ENCODE assay signal across 11 cellular contexts in the genomic region with DNA sequence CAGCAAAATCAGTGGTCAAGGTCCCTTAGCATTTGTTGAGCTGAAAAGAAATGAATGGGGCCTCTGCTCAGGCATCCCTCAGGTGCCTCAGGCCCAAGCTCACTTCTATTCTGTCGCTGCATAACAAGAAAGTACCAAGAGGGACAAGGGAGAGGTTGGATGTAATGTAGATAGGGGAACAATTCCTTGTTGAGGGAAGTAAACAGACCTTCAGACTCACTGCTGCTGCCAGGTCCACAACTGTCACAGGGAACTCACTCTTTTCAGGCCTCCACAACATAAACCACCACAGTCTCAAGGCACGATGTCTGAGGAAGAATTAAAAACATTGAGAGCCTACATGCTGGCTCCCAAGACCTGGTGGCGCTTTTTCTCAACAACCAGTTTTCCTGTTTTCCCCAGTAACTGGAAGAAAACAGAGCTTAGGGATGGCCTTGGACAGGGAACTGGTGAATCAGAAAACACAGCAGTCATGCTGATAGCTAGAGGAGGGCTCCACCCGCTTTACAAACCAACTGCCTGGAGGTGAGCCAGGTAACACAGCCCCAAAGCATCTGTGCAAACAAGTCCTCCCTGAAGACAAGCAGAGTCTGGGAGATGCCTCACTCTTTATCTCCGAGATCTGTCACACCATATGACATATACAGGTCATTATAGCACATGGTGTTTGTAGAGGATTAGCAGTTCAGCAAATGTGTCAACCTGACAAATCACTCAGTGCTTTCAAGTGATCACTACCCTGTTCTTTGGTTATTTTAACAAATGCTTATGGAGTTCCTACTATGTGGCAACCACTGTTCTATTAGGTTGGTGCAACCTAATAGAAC. TPM values are rescaled to one million over a fixed set of nuclear protein-coding genes. Genes with fewer than 3 reads are reported as not detected.
DNase-seq lines count a peak whose midpoint lies in the region; ATAC-seq, FAIRE-seq and TF ChIP-seq lines count a peak whose summit lies in the region.
"Had no signal": no experiment of that assay in that cellular context is flagged by ENCODE, and none has a peak within 500 bp of the region (broad histone marks: within the 10 kb centered on the region; RNA-seq: fewer than 3 reads in every experiment).

No MANE protein-coding gene starts in this region.

- peaks cover 17% of the 10 kb centered on the region for H3K9me3 Mint-ChIP-seq in progenitor cell of endocrine pancreas (ENCODE audit: low read depth)

- H3K9me3 ChIP-seq in HepG2 (ENCODE audit: low read length): no peaks in the 10 kb centered on the region

- POLR2A ChIA-PET in HepG2 (lab: Yijun Ruan, JAX): no interaction called here

- H3K9ac ChIP-seq in HepG2 (ENCODE audit: insufficient read depth, low read depth, low read length): no peak overlapping the region

- no peak overlapping the region for H3K4me3 ChIP-seq in brain microvascular endothelial cell (ENCODE audit: low read depth, low read length)
- no peak overlapping the region for H3K4me3 ChIP-seq in HepG2 (replicated peaks in 1 of 3; ENCODE audit: insufficient read depth in 1 of 3, low read depth in 2 of 3, low read length in 3 of 3)

- TF ChIP-seq CTCF in brain microvascular endothelial cell (IDR thresholded peaks at IDR 0.05; ENCODE audit: low read depth, low read length, missing control alignments) (no peak), HepG2 (CRISPR knock-in tag; IDR thresholded peaks at IDR 0.05) (no peak), progenitor cell of endocrine pancreas (IDR thresholded peaks at IDR 0.05; ENCODE audit: unreplicated experiment) (no peak)

- WGBS in HepG2 (ENCODE audit: low lambda C conversion rate): 0% methylated on average over 3 of the region's 5 CpGs

- peak in 1 of 2 experiments; percentile 55; a peak in 1 of 4 replicates for TF ChIP-seq EP300 in HepG2 (IDR thresholded peaks at IDR 0.05; ENCODE audit: low read depth in 2 of 2, low read length in 2 of 2)
- peak; percentile 47; the same call in 1 of the 2 replicates for TF ChIP-seq EP300 in HepG2 (CRISPR knock-in tag; IDR thresholded peaks at IDR 0.05; ENCODE audit: borderline replicate concordance)

- no peaks in the 10 kb centered on the region for H3K36me3 ChIP-seq in brain microvascular endothelial cell (replicated peaks)
- no peaks in the 10 kb centered on the region for H3K36me3 ChIP-seq in HepG2 (replicated peaks in 1 of 2; ENCODE audit: control insufficient read depth in 1 of 2, insufficient read depth in 2 of 2, low read length in 2 of 2)

- no peaks in the 10 kb centered on the region for H3K79me2 ChIP-seq in HepG2 (ENCODE audit: insufficient read depth, low read length)

- in situ Hi-C loops in brain microvascular endothelial cell (cut with HindIII; ENCODE audit: low pct_ligation_motif_present, low sequenced_read_pairs) (no loop called here), HepG2 (cut with HindIII; ENCODE audit: extremely low pct_ligation_motif_present, low pct_unique_long_range_greater_than_20kb) (no loop called here)

- no peak overlapping the region for H3K27ac ChIP-seq in brain microvascular endothelial cell
- peak overlapping the region; percentile 38 for H3K27ac ChIP-seq in HepG2 (ENCODE audit: extremely low read length, insufficient read depth, low read length)

- no peaks in the 10 kb centered on the region for H3K36me3 Mint-ChIP-seq in progenitor cell of endocrine pancreas (ENCODE audit: insufficient read depth)

- ATAC-seq in HepG2: peak; percentile 94
- ATAC-seq in HG02884 (IDR thresholded peaks at IDR 0.05; ENCODE audit: unreplicated experiment): no peak

- H3K4me1 Mint-ChIP-seq in progenitor cell of endocrine pancreas (ENCODE audit: low read depth): no peaks in the 10 kb centered on the region

- DNase-seq in ELF-1 (ENCODE audit: low read depth, low spot score) (peak; percentile 34), NCI-H2171 treated with DMSO at 0.1 percent for 48 hours (lab: John Stamatoyannopoulos, UW) (peak; percentile 86), brain microvascular endothelial cell (peak; percentile 25), HepG2 (ENCODE audit: low spot score) (peak; percentile 80), GM12892 (ENCODE audit: insufficient read length) (no peak), progenitor cell of endocrine pancreas (ENCODE audit: low spot score, unreplicated experiment) (no peak)
- no peak for DNase-seq in activated CD4-positive, alpha-beta T cell treated with anti-CD3 and anti-CD28 coated beads, Interleukin-2, amount 50 U/mL, for 4 hours
- DNase-seq: DMS79 treated with DMSO at 0.1 percent for 48 hours, SW 1271 had no signal

- H3K27me3 ChIP-seq in brain microvascular endothelial cell (replicated peaks) (no peaks in the 10 kb centered on the region), HepG2 (ENCODE audit: control insufficient read depth in 1 of 2, insufficient read depth in 2 of 2, low read length in 2 of 2) (no peaks in the 10 kb centered on the region)

- peaks cover 12% of the 10 kb centered on the region for H3K4me1 ChIP-seq in HepG2 (ENCODE audit: insufficient read depth, low read length)

- CTCF ChIA-PET in HepG2 (lab: Yijun Ruan, JAX; ENCODE audit: low intra/inter-chr PET ratio, low total read pairs): no interaction called here

- no peak for TF ChIP-seq POLR2A in HepG2 (IDR thresholded peaks at IDR 0.05; ENCODE audit: insufficient read depth in 1 of 2, low read depth in 2 of 2, low read length in 2 of 2)
- TF ChIP-seq POLR2A in GM12892 (IDR thresholded peaks at IDR 0.05; ENCODE audit: low read depth, low read length): no peak

- H3K27ac Mint-ChIP-seq in progenitor cell of endocrine pancreas: no peak overlapping the region

- H4K20me1 ChIP-seq in HepG2 (ENCODE audit: insufficient read depth, low read length): no peaks in the 10 kb centered on the region

- no TSS peak for BruUV-seq in HepG2 (replicated peaks; lab: Mats Ljungman, UMichigan)

- peak; percentile 82 for FAIRE-seq in HepG2 (lab: Jason Lieb, UNC)
- FAIRE-seq in GM12892 (lab: Jason Lieb, UNC): no peak

- intact Hi-C loops in HepG2 (cut with micrococcal nuclease; ENCODE audit: unreplicated experiment): no loop called here

- no peak for TF ChIP-seq RAD21 in HepG2 (CRISPR knock-in tag; IDR thresholded peaks at IDR 0.05)

- no peaks in the 10 kb centered on the region for H3K27me3 Mint-ChIP-seq in progenitor cell of endocrine pancreas

- peak overlapping the region; percentile 15 for H2AFZ ChIP-seq in HepG2 (ENCODE audit: low read length)

- H3K4me3 Mint-ChIP-seq in progenitor cell of endocrine pancreas (ENCODE audit: low read depth): no peak overlapping the region

- H3K4me2 ChIP-seq in HepG2 (ENCODE audit: low read depth, low read length): peak overlapping the region; percentile 32; the same call in 1 of the 2 replicates

RNA-seq across cellular contexts. Expression of gene AWAT1, which starts 14.3 kb away (rescaled TPM):
- not detected in 2 replicates for total RNA-seq in HepG2 (2016; rRNA removed; fragmentation: Illumina TruSeq; extraction: Trizol)
- not detected in 2 replicates for total RNA-seq in HepG2 (2016; cell fraction: cytosol; rRNA removed; fragmentation: Illumina TruSeq; extraction: Trizol; ENCODE audit: low read depth)
- not detected in 2 replicates for total RNA-seq in HepG2 (2016; cell fraction: insoluble cytoplasmic fraction; rRNA removed; fragmentation: Illumina TruSeq; extraction: Trizol)
- not detected in 2 replicates for total RNA-seq in HepG2 (2016; cell fraction: membrane; rRNA removed; fragmentation: Illumina TruSeq; extraction: Trizol)
- total RNA-seq in HepG2 (2016; cell fraction: nucleus; rRNA removed; fragmentation: Illumina TruSeq; extraction: Trizol): not detected in 2 replicates
- not detected in 2 replicates for polyA plus RNA-seq in HepG2 (2011; rRNA removed)
- polyA plus RNA-seq in HepG2 (2011; cell fraction: cytosol; rRNA removed): not detected in 2 replicates
- polyA plus RNA-seq in HepG2 (2011; cell fraction: nucleus; rRNA removed): not detected in 2 replicates
- not detected in 2 replicates for polyA plus RNA-seq in HepG2 (2012)
- not detected in 2 replicates for polyA plus RNA-seq in HepG2 (2016; cell fraction: cytosol; fragmentation: Illumina TruSeq; extraction: Trizol; ENCODE audit: low read depth)
- not detected in 2 replicates for polyA plus RNA-seq in HepG2 (2016; cell fraction: insoluble cytoplasmic fraction; fragmentation: Illumina TruSeq; extraction: Trizol; ENCODE audit: low read depth)
- not detected in 2 replicates for polyA plus RNA-seq in HepG2 (2016; cell fraction: membrane; fragmentation: Illumina TruSeq; extraction: Trizol; ENCODE audit: low read depth)
- not detected in 2 replicates for polyA plus RNA-seq in HepG2 (2016; cell fraction: nucleus; fragmentation: Illumina TruSeq; extraction: Trizol; ENCODE audit: insufficient read depth, low read depth)
- polyA minus RNA-seq in HepG2 (2011; rRNA and poly(A)+ RNA removed; ENCODE audit: low replicate concordance): not detected in 2 replicates
- not detected in 2 replicates for polyA minus RNA-seq in HepG2 (2011; cell fraction: cytosol; rRNA and poly(A)+ RNA removed)
- not detected in 2 replicates for polyA minus RNA-seq in HepG2 (2011; cell fraction: nucleus; rRNA and poly(A)+ RNA removed)
- not detected for polyA plus RNA-seq in GM12892 (2012; ENCODE audit: missing spikeins)
- total RNA-seq in progenitor cell of endocrine pancreas: not detected in 2 replicates
- total RNA-seq: posterior vena cava had no signal

RNA-seq across cellular contexts. Expression of gene P2RY4, which starts 39.9 kb away (rescaled TPM):
- 0.07 TPM in 1 of 2 replicates, not detected in the other for total RNA-seq in HepG2 (2016; rRNA removed; fragmentation: Illumina TruSeq; extraction: Trizol)
- total RNA-seq in HepG2 (2016; cell fraction: cytosol; rRNA removed; fragmentation: Illumina TruSeq; extraction: Trizol; ENCODE audit: low read depth): not detected in 2 replicates
- not detected in 2 replicates for total RNA-seq in HepG2 (2016; cell fraction: insoluble cytoplasmic fraction; rRNA removed; fragmentation: Illumina TruSeq; extraction: Trizol)
- not detected in 2 replicates for total RNA-seq in HepG2 (2016; cell fraction: membrane; rRNA removed; fragmentation: Illumina TruSeq; extraction: Trizol)
- 0.25 TPM in 1 of 2 replicates, not detected in the other for total RNA-seq in HepG2 (2016; cell fraction: nucleus; rRNA removed; fragmentation: Illumina TruSeq; extraction: Trizol)
- 0.49 and 0.67 TPM in 2 replicates for polyA plus RNA-seq in HepG2 (2011; rRNA removed)
- polyA plus RNA-seq in HepG2 (2011; cell fraction: cytosol; rRNA removed): 0.25 and 0.27 TPM in 2 replicates
- 1.9 TPM in 2 replicates for polyA plus RNA-seq in HepG2 (2011; cell fraction: nucleus; rRNA removed)
- polyA plus RNA-seq in HepG2 (2012): 0.13 and 0.16 TPM in 2 replicates
- not detected in 2 replicates for polyA plus RNA-seq in HepG2 (2016; cell fraction: cytosol; fragmentation: Illumina TruSeq; extraction: Trizol; ENCODE audit: low read depth)
- not detected in 2 replicates for polyA plus RNA-seq in HepG2 (2016; cell fraction: insoluble cytoplasmic fraction; fragmentation: Illumina TruSeq; extraction: Trizol; ENCODE audit: low read depth)
- not detected in 2 replicates for polyA plus RNA-seq in HepG2 (2016; cell fraction: membrane; fragmentation: Illumina TruSeq; extraction: Trizol; ENCODE audit: low read depth)
- polyA plus RNA-seq in HepG2 (2016; cell fraction: nucleus; fragmentation: Illumina TruSeq; extraction: Trizol; ENCODE audit: insufficient read depth, low read depth): not detected in 2 replicates
- polyA minus RNA-seq in HepG2 (2011; rRNA and poly(A)+ RNA removed; ENCODE audit: low replicate concordance): 0.56 and 1.3 TPM in 2 replicates
- polyA minus RNA-seq in HepG2 (2011; cell fraction: cytosol; rRNA and poly(A)+ RNA removed): 0.35 and 0.40 TPM in 2 replicates
- polyA minus RNA-seq in HepG2 (2011; cell fraction: nucleus; rRNA and poly(A)+ RNA removed): 0.62 and 1.3 TPM in 2 replicates
- not detected for polyA plus RNA-seq in GM12892 (2012; ENCODE audit: missing spikeins)
- total RNA-seq in progenitor cell of endocrine pancreas: 0.38 TPM in 1 of 2 replicates, not detected in the other

RNA-seq across cellular contexts. Expression of gene DGAT2L6, which starts 42.9 kb away (rescaled TPM):
- total RNA-seq in HepG2 (2016; rRNA removed; fragmentation: Illumina TruSeq; extraction: Trizol): not detected in 2 replicates
- total RNA-seq in HepG2 (2016; cell fraction: cytosol; rRNA removed; fragmentation: Illumina TruSeq; extraction: Trizol; ENCODE audit: low read depth): not detected in 2 replicates
- total RNA-seq in HepG2 (2016; cell fraction: insoluble cytoplasmic fraction; rRNA removed; fragmentation: Illumina TruSeq; extraction: Trizol): not detected in 2 replicates
- not detected in 2 replicates for total RNA-seq in HepG2 (2016; cell fraction: membrane; rRNA removed; fragmentation: Illumina TruSeq; extraction: Trizol)
- not detected in 2 replicates for total RNA-seq in HepG2 (2016; cell fraction: nucleus; rRNA removed; fragmentation: Illumina TruSeq; extraction: Trizol)
- not detected in 2 replicates for polyA plus RNA-seq in HepG2 (2011; rRNA removed)
- polyA plus RNA-seq in HepG2 (2011; cell fraction: cytosol; rRNA removed): 0.03 TPM in 1 of 2 replicates, not detected in the other
- polyA plus RNA-seq in HepG2 (2011; cell fraction: nucleus; rRNA removed): not detected in 2 replicates
- not detected in 2 replicates for polyA plus RNA-seq in HepG2 (2012)
- polyA plus RNA-seq in HepG2 (2016; cell fraction: cytosol; fragmentation: Illumina TruSeq; extraction: Trizol; ENCODE audit: low read depth): not detected in 2 replicates
- polyA plus RNA-seq in HepG2 (2016; cell fraction: insoluble cytoplasmic fraction; fragmentation: Illumina TruSeq; extraction: Trizol; ENCODE audit: low read depth): not detected in 2 replicates
- not detected in 2 replicates for polyA plus RNA-seq in HepG2 (2016; cell fraction: membrane; fragmentation: Illumina TruSeq; extraction: Trizol; ENCODE audit: low read depth)
- not detected in 2 replicates for polyA plus RNA-seq in HepG2 (2016; cell fraction: nucleus; fragmentation: Illumina TruSeq; extraction: Trizol; ENCODE audit: insufficient read depth, low read depth)
- not detected in 2 replicates for polyA minus RNA-seq in HepG2 (2011; rRNA and poly(A)+ RNA removed; ENCODE audit: low replicate concordance)
- polyA minus RNA-seq in HepG2 (2011; cell fraction: cytosol; rRNA and poly(A)+ RNA removed): not detected in 2 replicates
- polyA minus RNA-seq in HepG2 (2011; cell fraction: nucleus; rRNA and poly(A)+ RNA removed): not detected in 2 replicates
- polyA plus RNA-seq in GM12892 (2012; ENCODE audit: missing spikeins): 0.17 TPM
- total RNA-seq in progenitor cell of endocrine pancreas: not detected in 2 replicates
- total RNA-seq: posterior vena cava had no signal

RNA-seq across cellular contexts. Expression of gene ARR3, which starts 48.0 kb away (rescaled TPM):
- total RNA-seq in HepG2 (2016; rRNA removed; fragmentation: Illumina TruSeq; extraction: Trizol) (not detected in 2 replicates), progenitor cell of endocrine pancreas (not detected in 2 replicates)
- total RNA-seq in HepG2 (2016; cell fraction: cytosol; rRNA removed; fragmentation: Illumina TruSeq; extraction: Trizol; ENCODE audit: low read depth): not detected in 2 replicates
- total RNA-seq in HepG2 (2016; cell fraction: insoluble cytoplasmic fraction; rRNA removed; fragmentation: Illumina TruSeq; extraction: Trizol): not detected in 2 replicates
- total RNA-seq in HepG2 (2016; cell fraction: membrane; rRNA removed; fragmentation: Illumina TruSeq; extraction: Trizol): not detected in 2 replicates
- not detected in 2 replicates for total RNA-seq in HepG2 (2016; cell fraction: nucleus; rRNA removed; fragmentation: Illumina TruSeq; extraction: Trizol)
- polyA plus RNA-seq in HepG2 (2011; rRNA removed): not detected in 2 replicates
- polyA plus RNA-seq in HepG2 (2011; cell fraction: cytosol; rRNA removed): not detected in 2 replicates
- not detected in 2 replicates for polyA plus RNA-seq in HepG2 (2011; cell fraction: nucleus; rRNA removed)
- 0.35 TPM in 1 of 2 replicates, not detected in the other for polyA plus RNA-seq in HepG2 (2012)
- polyA plus RNA-seq in HepG2 (2016; cell fraction: cytosol; fragmentation: Illumina TruSeq; extraction: Trizol; ENCODE audit: low read depth): not detected in 2 replicates
- polyA plus RNA-seq in HepG2 (2016; cell fraction: insoluble cytoplasmic fraction; fragmentation: Illumina TruSeq; extraction: Trizol; ENCODE audit: low read depth): not detected in 2 replicates
- not detected in 2 replicates for polyA plus RNA-seq in HepG2 (2016; cell fraction: membrane; fragmentation: Illumina TruSeq; extraction: Trizol; ENCODE audit: low read depth)
- polyA plus RNA-seq in HepG2 (2016; cell fraction: nucleus; fragmentation: Illumina TruSeq; extraction: Trizol; ENCODE audit: insufficient read depth, low read depth): not detected in 2 replicates
- not detected in 2 replicates for polyA minus RNA-seq in HepG2 (2011; rRNA and poly(A)+ RNA removed; ENCODE audit: low replicate concordance)
- not detected in 2 replicates for polyA minus RNA-seq in HepG2 (2011; cell fraction: cytosol; rRNA and poly(A)+ RNA removed)
- not detected in 2 replicates for polyA minus RNA-seq in HepG2 (2011; cell fraction: nucleus; rRNA and poly(A)+ RNA removed)
- polyA plus RNA-seq in GM12892 (2012; ENCODE audit: missing spikeins): not detected
- total RNA-seq: posterior vena cava had no signal

Comparison
In these comparisons a context has a peak if more than half of its experiments do, and no peak if none do; other contexts are left out.
1. DNase-seq: peak in ELF-1 (single experiment), NCI-H2171 treated with DMSO at 0.1 percent for 48 hours (single experiment), brain microvascular endothelial cell (single experiment) and HepG2 (single experiment); none in GM12892 (single experiment), progenitor cell of endocrine pancreas (single experiment) and activated CD4-positive, alpha-beta T cell treated with anti-CD3 and anti-CD28 coated beads, Interleukin-2, amount 50 U/mL, for 4 hours (0 of 2).